ENCODE assay signal across 1 cellular context in genomic region chr2:219215871-219216536, GRCh38.
TF ChIP-seq lines count a peak whose summit lies in the region.

No MANE protein-coding gene starts in this region.

TF ChIP-seq in GM12878, 131 proteins besides CTCF, POLR2A, EP300 and RAD21:
- TF ChIP-seq CREM (IDR thresholded peaks at IDR 0.05; ENCODE audit: low read depth) (no peak), SP1 (IDR thresholded peaks at IDR 0.05; ENCODE audit: low read depth, low read length) (no peak), FOS (IDR thresholded peaks at IDR 0.05; ENCODE audit: borderline replicate concordance, extremely low read depth, insufficient read length) (no peak), HDAC6 (IDR thresholded peaks at IDR 0.05; ENCODE audit: unreplicated experiment) (no peak), PKNOX1 (IDR thresholded peaks at IDR 0.05) (no peak), PAX5 (IDR thresholded peaks at IDR 0.05; ENCODE audit: borderline replicate concordance, low read depth, low read length) (no peak), ZBTB4 (CRISPR knock-in tag; IDR thresholded peaks at IDR 0.05) (no peak), CEBPB (IDR thresholded peaks at IDR 0.05; ENCODE audit: borderline replicate concordance in 1 of 2, low read depth in 2 of 2, low read length in 2 of 2) (no peak), ESRRA (IDR thresholded peaks at IDR 0.05; ENCODE audit: low read length) (no peak)
TF ChIP-seq in GM12878: peak in this region for 0.
